ENCODE assay signal across 8 cellular contexts in genomic region chr6:28747631-28748157, GRCh38.
DNase-seq lines count a peak whose midpoint lies in the region; ATAC-seq and TF ChIP-seq lines count a peak whose summit lies in the region.

No MANE protein-coding gene starts in this region.

- CTCF ChIA-PET in activated naive CD4-positive, alpha-beta T cell treated with anti-CD3 and anti-CD28 coated beads for 36 hours (lab: Charles Lee): interaction anchor here (0.5 kb wide), 1 partner anchor 11 kb away, joined by 3 read pairs; no protein-coding TSS in a partner anchor

- no peak overlapping the region for H4K8ac ChIP-seq in mesendoderm (ENCODE audit: low read depth, low read length)

- H3K56ac ChIP-seq in mesendoderm (ENCODE audit: low read length): no peak overlapping the region

- H3K9ac ChIP-seq in mesendoderm (ENCODE audit: low read length): no peak overlapping the region

- no peaks in the 10 kb centered on the region for H3K79me2 ChIP-seq in mesendoderm (ENCODE audit: control insufficient read depth, insufficient read depth, low read length)

- H3K4me3 ChIP-seq in mesendoderm (ENCODE audit: low read length): no peak overlapping the region
- no peak overlapping the region for H3K4me3 ChIP-seq in sigmoid colon

- no peak overlapping the region for H3K4ac ChIP-seq in mesendoderm (ENCODE audit: low read depth, low read length)

- no peak overlapping the region for H4K5ac ChIP-seq in mesendoderm (ENCODE audit: low read length)

- no peak overlapping the region for H3K23ac ChIP-seq in mesendoderm (ENCODE audit: low read length)

- no peak overlapping the region for H2BK15ac ChIP-seq in mesendoderm (replicated peaks; ENCODE audit: low read depth)

- no peak for TF ChIP-seq EP300 in sigmoid colon (IDR thresholded peaks at IDR 0.05)

- no peaks in the 10 kb centered on the region for H3K4me1 Mint-ChIP-seq in activated naive CD4-positive, alpha-beta T cell treated with anti-CD3 and anti-CD28 coated beads for 36 hours (ENCODE audit: low read depth)

- H3K4me1 ChIP-seq in mesendoderm (ENCODE audit: control insufficient read depth, low read depth, low read length) (no peaks in the 10 kb centered on the region), sigmoid colon (no peaks in the 10 kb centered on the region)

- no CpG with 5 or more reads among the region's 19 CpGs for WGBS in mesendoderm (ENCODE audit: extremely low coverage, insufficient coverage, low lambda C conversion rate)
- WGBS in sigmoid colon, 2 donors: 33 to 70% methylated on average over 19 of the region's 19 CpGs

- peaks cover 7% of the 10 kb centered on the region for H3K36me3 Mint-ChIP-seq in activated naive CD4-positive, alpha-beta T cell treated with anti-CD3 and anti-CD28 coated beads for 36 hours (ENCODE audit: low read depth)

- H3K36me3 ChIP-seq in mesendoderm (ENCODE audit: control insufficient read depth, insufficient read depth, low read length): no peaks in the 10 kb centered on the region
- H3K36me3 ChIP-seq in sigmoid colon: no peaks in the 10 kb centered on the region

- H3K9me3 Mint-ChIP-seq in activated naive CD4-positive, alpha-beta T cell treated with anti-CD3 and anti-CD28 coated beads for 36 hours: peaks cover 22% of the 10 kb centered on the region

- H2BK120ac ChIP-seq in mesendoderm (ENCODE audit: low read depth, low read length): no peak overlapping the region

- H2AK5ac ChIP-seq in mesendoderm (ENCODE audit: low read length): no peak overlapping the region

- H2BK5ac ChIP-seq in mesendoderm (ENCODE audit: low read length): no peak overlapping the region

- peaks cover 0 to 15% (median 7%) of the 10 kb centered on the region in 4 donors for H3K9me3 ChIP-seq in sigmoid colon

- intact Hi-C loops in sigmoid colon (cut with DNase I): no loop called here
- intact Hi-C loops in activated naive CD4-positive, alpha-beta T cell treated with anti-CD3 and anti-CD28 coated beads for 36 hours (cut with micrococcal nuclease): no loop called here

- no peak overlapping the region for H3K18ac ChIP-seq in mesendoderm (ENCODE audit: low read length)

- no peak for ATAC-seq in HG03097 (IDR thresholded peaks at IDR 0.05; ENCODE audit: low FRiP score, unreplicated experiment)

- no peak overlapping the region for H3K27ac ChIP-seq in mesendoderm (ENCODE audit: low read depth, low read length)
- no peak overlapping the region for H3K27ac ChIP-seq in sigmoid colon

- DNase-seq in GM04503 (ENCODE audit: low read depth) (peak; percentile 32), MV-4-11 (lab: John Stamatoyannopoulos, UW) (peak; percentile 11), amniotic epithelial cell (ENCODE audit: low read depth) (peak; percentile 61), mesendoderm (peak; percentile 98), putamen (ENCODE audit: low spot score) (no peak), sigmoid colon (no peak)
- DNase-seq in activated naive CD4-positive, alpha-beta T cell treated with anti-CD3 and anti-CD28 coated beads for 36 hours: no peak

- H3K27ac Mint-ChIP-seq in activated naive CD4-positive, alpha-beta T cell treated with anti-CD3 and anti-CD28 coated beads for 36 hours: no peak overlapping the region

- no peak overlapping the region for H3K4me3 Mint-ChIP-seq in activated naive CD4-positive, alpha-beta T cell treated with anti-CD3 and anti-CD28 coated beads for 36 hours

- no peak for TF ChIP-seq CTCF in sigmoid colon (IDR thresholded peaks at IDR 0.05)

- peaks cover 2% of the 10 kb centered on the region for H3K27me3 ChIP-seq in mesendoderm (ENCODE audit: insufficient read depth, low read length, poor library complexity)
- H3K27me3 ChIP-seq in sigmoid colon: peaks cover 0 to 67% (median 2%) of the 10 kb centered on the region in 3 donors

- H3K27me3 Mint-ChIP-seq in activated naive CD4-positive, alpha-beta T cell treated with anti-CD3 and anti-CD28 coated beads for 36 hours (ENCODE audit: low read depth): peaks cover 65% of the 10 kb centered on the region

- no peak for TF ChIP-seq POLR2A in sigmoid colon (IDR thresholded peaks at IDR 0.05)

- no peaks in the 10 kb centered on the region for H3K79me1 ChIP-seq in mesendoderm (ENCODE audit: low read length)

- H3K4me2 ChIP-seq in mesendoderm (ENCODE audit: low read length): no peak overlapping the region

Comparison
In these comparisons a context has a peak if more than half of its experiments do, and no peak if none do; other contexts are left out.
1. DNase-seq: peak in GM04503 (single experiment), MV-4-11 (single experiment), amniotic epithelial cell (single experiment) and mesendoderm (single experiment); none in putamen (single experiment), sigmoid colon (single experiment) and activated naive CD4-positive, alpha-beta T cell treated with anti-CD3 and anti-CD28 coated beads for 36 hours (single experiment).